Comparison of ENCODE assay signal across 8 cellular contexts in the genomic region with DNA sequence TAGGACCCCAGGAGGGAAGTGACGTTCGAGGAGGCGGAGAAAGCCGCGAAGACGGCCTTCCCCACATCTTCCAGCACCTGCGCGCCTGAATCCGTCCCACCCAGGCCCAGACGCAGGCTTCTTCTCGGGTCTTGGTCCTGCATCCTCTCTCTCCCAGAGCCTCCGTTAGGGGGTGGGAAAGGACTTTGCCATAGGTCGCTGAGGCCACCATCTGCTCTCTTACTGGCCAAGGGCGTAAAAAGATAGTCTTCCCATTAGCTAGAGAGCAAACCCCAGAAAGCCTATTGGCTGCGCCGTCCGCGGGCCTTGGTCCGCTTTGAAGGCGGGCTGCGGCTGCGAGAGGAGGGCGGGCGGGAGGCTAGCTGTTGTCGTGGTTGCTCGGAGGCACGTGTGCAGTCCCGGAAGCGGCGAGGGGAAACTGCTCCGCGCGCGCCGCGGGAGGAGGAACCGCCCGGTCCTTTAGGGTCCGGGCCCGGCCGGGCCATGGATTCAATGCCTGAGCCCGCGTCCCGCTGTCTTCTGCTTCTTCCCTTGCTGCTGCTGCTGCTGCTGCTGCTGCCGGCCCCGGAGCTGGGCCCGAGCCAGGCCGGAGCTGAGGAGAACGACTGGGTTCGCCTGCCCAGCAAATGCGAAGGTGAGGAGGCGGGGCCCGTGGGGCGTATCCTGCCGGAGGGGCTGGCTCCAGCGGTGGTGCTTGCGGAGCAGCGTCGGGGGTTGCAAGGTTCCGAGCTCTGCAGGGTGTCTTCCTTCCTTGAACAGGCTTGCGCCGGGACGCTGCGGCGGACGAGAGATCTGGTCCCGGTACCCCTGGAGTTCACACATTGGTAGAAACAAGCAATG. TPM values are rescaled to one million over a fixed set of nuclear protein-coding genes. Genes with fewer than 3 reads are reported as not detected.
DNase-seq lines count a peak whose midpoint lies in the region; ATAC-seq, FAIRE-seq and TF ChIP-seq lines count a peak whose summit lies in the region.

Gene CNPY3 (plus strand): TSS at position 393 of the 840 bp plus-strand sequence. CDS start 91 bp downstream, at position 484.

- TF ChIP-seq CTCF in 22Rv1 (IDR thresholded peaks at IDR 0.05) (no peak), body of pancreas (IDR thresholded peaks at IDR 0.05) (peak in 2 of 7 experiments; percentile 20 to 29), sigmoid colon (IDR thresholded peaks at IDR 0.05) (no peak)

- 0% methylated on average over 26 to 64 of the region's 67 CpGs for WGBS in body of pancreas, 2 donors
- 0% methylated on average over 67 of the region's 67 CpGs for WGBS in sigmoid colon, 2 donors

- H3K27me3 ChIP-seq in body of pancreas (no peaks in the 10 kb centered on the region), sigmoid colon (peaks cover 0 to 8% (median 2%) of the 10 kb centered on the region in 3 donors)

- DNase-seq in NCI-H2107 treated with DMSO at 0.1 percent for 48 hours (lab: John Stamatoyannopoulos, UW; ENCODE audit: unreplicated experiment) (peak; percentile 94), body of pancreas (peak; percentile 94 to 97 (median 95)), iPS DF 19.7 (ENCODE audit: low read depth, low spot score) (peak; percentile 97), sigmoid colon (peak; percentile 98)

- H3K36me3 ChIP-seq in body of pancreas (replicated peaks in 1 of 2; ENCODE audit: insufficient read depth in 1 of 2, low read depth in 2 of 2) (peaks cover 0 to under 1% of the 10 kb centered on the region in 2 donors), sigmoid colon (peaks cover 0 to 4% (median under 1%) of the 10 kb centered on the region in 4 donors)

- TF ChIP-seq EP300 in sigmoid colon (IDR thresholded peaks at IDR 0.05) = no peak

- ATAC-seq in GM18520 (IDR thresholded peaks at IDR 0.05; ENCODE audit: unreplicated experiment) = peak; percentile 57
- ATAC-seq in HG03064 (IDR thresholded peaks at IDR 0.05; ENCODE audit: low read depth, unreplicated experiment) = peak; percentile 58
- ATAC-seq in body of pancreas = peak; percentile 92

- H3K27ac ChIP-seq in 22Rv1 (peak within 1 kb of the TSS; percentile 98), body of pancreas (peak within 1 kb of the TSS; percentile 81 to 97 (median 92)), sigmoid colon (peak within 1 kb of the TSS; percentile 88 to 93 (median 90))

- H3K4me3 ChIP-seq in body of pancreas (peak within 1 kb of the TSS; percentile 51 to 77), sigmoid colon (peak within 1 kb of the TSS; percentile 72 to 85 (median 74))

- intact Hi-C loops in body of pancreas (cut with DNase I) = no loop called here
- intact Hi-C loops in sigmoid colon (cut with DNase I) = loop anchor here (2.0 kb wide), 1 partner anchor 49 kb away; the partner anchor contains the start of gene PEX6

- H3K4me1 ChIP-seq in body of pancreas (peaks cover 51% of the 10 kb centered on the region), sigmoid colon (peaks cover 0 to 38% (median 34%) of the 10 kb centered on the region in 4 donors)

- TF ChIP-seq POLR2A in body of pancreas (IDR thresholded peaks at IDR 0.05) = peak; percentile 85 to 93 (median 89)
- peak; percentile 33 to 47 for TF ChIP-seq POLR2A in sigmoid colon (IDR thresholded peaks at IDR 0.05)

- peak; percentile 91 for FAIRE-seq in TTC549 (lab: Jason Lieb, UNC)

- H3K9me3 ChIP-seq in body of pancreas (no peaks in the 10 kb centered on the region), sigmoid colon (no peaks in the 10 kb centered on the region)

RNA-seq across cellular contexts. Expression of gene CNPY3, which starts in this region (rescaled TPM):
- total RNA-seq in body of pancreas (10 to 100 TPM; 50.8 to 74.7 TPM), sigmoid colon (10 to 100 TPM; 22.8 to 24.9 (median 24.1) TPM)
- 10 to 100 TPM; 11.8 to 37.5 (median 12.6) TPM for polyA plus RNA-seq in sigmoid colon

Comparison
In these comparisons a context has a peak if more than half of its experiments do, and no peak if none do; other contexts are left out.
1. Peak in every context shown above with its lines: DNase-seq, ATAC-seq, H3K4me3 ChIP-seq and H3K27ac ChIP-seq.